Comparison of ENCODE assay signal across 8 cellular contexts in the genomic region with DNA sequence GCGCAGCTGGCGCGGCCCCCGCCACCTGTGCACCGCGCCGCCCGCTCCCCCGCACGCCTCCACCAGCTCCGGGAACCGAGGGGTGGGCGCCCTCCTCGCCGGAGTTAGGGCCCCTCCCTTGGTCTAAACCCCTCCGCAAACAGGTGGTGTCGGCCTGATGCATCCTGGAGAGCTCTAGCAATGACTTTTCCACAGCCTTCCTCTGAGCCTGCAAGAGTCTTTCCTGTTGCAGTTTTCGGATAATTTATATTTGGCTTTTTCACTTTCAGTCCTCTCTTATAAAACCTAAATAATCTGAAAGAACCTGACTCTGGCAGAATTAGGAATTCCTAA. TPM values are rescaled to one million over a fixed set of nuclear protein-coding genes. Genes with fewer than 3 reads are reported as not detected.
DNase-seq lines count a peak whose midpoint lies in the region; ATAC-seq and TF ChIP-seq lines count a peak whose summit lies in the region.

No MANE protein-coding gene starts in this region.

- no peak for TF ChIP-seq RAD21 in SK-N-SH (IDR thresholded peaks at IDR 0.05; ENCODE audit: low read length)

- peak overlapping the region; percentile 60 to 69 for H3K4me3 ChIP-seq in SK-N-SH (ENCODE audit: low read depth in 2 of 2, low read length in 1 of 2)
- H3K4me3 ChIP-seq in WI38 (ENCODE audit: low read depth, low read length), result peak overlapping the region; percentile 56
- H3K4me3 ChIP-seq in iPS-11a (ENCODE audit: low read depth, low read length), result peak overlapping the region; percentile 64
- peak overlapping the region; percentile 57 to 82 (median 67) for H3K4me3 ChIP-seq in stomach

- intact Hi-C loops in stomach (cut with DNase I; ENCODE audit: low total_unique reads), result no loop called here

- H3K79me2 ChIP-seq in SK-N-SH (ENCODE audit: insufficient read depth), result no peaks in the 10 kb centered on the region

- DNase-seq in SK-N-SH, result no peak
- DNase-seq in stomach, result no peak
- no peak for DNase-seq in effector CD4-positive, alpha-beta T cell
- DNase-seq in NCI-H2107 (lab: John Stamatoyannopoulos, UW), result no peak

- no peak overlapping the region for H3K27ac ChIP-seq in SK-N-SH (ENCODE audit: low read depth in 2 of 2, low read length in 1 of 2)
- peak overlapping the region in 2 of 5 donors; percentile 45 to 54 for H3K27ac ChIP-seq in stomach

- POLR2A ChIA-PET in SK-N-SH (lab: Yijun Ruan, JAX), result interaction anchor here (1.0 to 1.4 kb wide), 4 partner anchors 15 to 152 kb away, joined by 3 to 4 read pairs (median 4); no protein-coding TSS in a partner anchor

- CTCF ChIA-PET in SK-N-SH (lab: Yijun Ruan, JAX), result interaction anchor here (0.6 to 12.0 kb wide), 54 partner anchors 8 to 645 kb away, joined by 3 to 432 read pairs (median 5); no protein-coding TSS in a partner anchor

- H3F3A ChIP-seq in SK-N-SH (replicated peaks; ENCODE audit: insufficient read depth), result no peaks in the 10 kb centered on the region

- H3K9me2 ChIP-seq in SK-N-SH, result no peaks in the 10 kb centered on the region

- no peaks in the 10 kb centered on the region for H4K20me1 ChIP-seq in SK-N-SH (ENCODE audit: insufficient read depth)

- H3K27me3 ChIP-seq in SK-N-SH (ENCODE audit: insufficient read depth) (peaks cover 27% of the 10 kb centered on the region), stomach (peaks cover 0 to 56% (median 29%) of the 10 kb centered on the region in 3 donors)

- H3K9ac ChIP-seq in SK-N-SH, result no peak overlapping the region

- 0 out of 2 replicates have a peak overlapping the region, but pooled peaks have one; percentile 46 for H2AFZ ChIP-seq in SK-N-SH (ENCODE audit: low read depth)

- TF ChIP-seq EP300 in SK-N-SH (IDR thresholded peaks at IDR 0.05; ENCODE audit: borderline replicate concordance in 1 of 2, low read depth in 1 of 2, low read length in 1 of 2), result no peak
- TF ChIP-seq EP300 in stomach (IDR thresholded peaks at IDR 0.05), result no peak

- no peak; the same call in 2 of the 3 replicates for ATAC-seq in SK-N-SH treated with all-trans-retinoic acid at 6 μM for 48 hours
- ATAC-seq in GM21515 (IDR thresholded peaks at IDR 0.05; ENCODE audit: unreplicated experiment), result no peak

- no peak for TF ChIP-seq POLR2A in stomach (IDR thresholded peaks at IDR 0.05)

- H3K4me1 ChIP-seq in SK-N-SH (ENCODE audit: control insufficient read depth in 1 of 2, insufficient read depth in 2 of 2, low read depth in 1 of 2, low read length in 1 of 2) (no peaks in the 10 kb centered on the region; a peak in 1 of 4 replicates), stomach (peaks cover 0 to 19% (median 12%) of the 10 kb centered on the region in 4 donors)

- peak overlapping the region; percentile 97 for H3K4me2 ChIP-seq in SK-N-SH

- TF ChIP-seq CTCF in SK-N-SH (IDR thresholded peaks at IDR 0.05) (peak; percentile 27; the same call in 1 of the 2 replicates), WI38 (IDR thresholded peaks at IDR 0.05; ENCODE audit: low read depth, low read length) (no peak), stomach (IDR thresholded peaks at IDR 0.05) (peak in 2 of 7 experiments; percentile 31 to 44)

- WGBS in SK-N-SH (ENCODE audit: low lambda C conversion rate), result 3% methylated on average over 8 of the region's 18 CpGs
- 1 to 5% (median 2%) methylated on average over 5 to 18 of the region's 18 CpGs for WGBS in stomach, 5 donors

- H3K9me3 ChIP-seq in SK-N-SH (no peaks in the 10 kb centered on the region), stomach (peaks cover 0 to under 1% (median under 1%) of the 10 kb centered on the region in 4 donors)

- H3K36me3 ChIP-seq in SK-N-SH (replicated peaks in 1 of 2; ENCODE audit: control insufficient read depth in 1 of 2, insufficient read depth in 2 of 2, low read length in 1 of 2) (no peaks in the 10 kb centered on the region), stomach (no peaks in the 10 kb centered on the region)

TF ChIP-seq in SK-N-SH, 30 proteins besides CTCF, POLR2A, EP300 and RAD21:
- TF ChIP-seq GABPA (IDR thresholded peaks at IDR 0.05; ENCODE audit: low read depth), result no peak
- no peak for TF ChIP-seq TEAD4 (IDR thresholded peaks at IDR 0.05; ENCODE audit: borderline replicate concordance, insufficient read depth)
- TF ChIP-seq CHD2 (IDR thresholded peaks at IDR 0.05; ENCODE audit: low read length, partially characterized antibody), result no peak
- TF ChIP-seq NFIC (IDR thresholded peaks at IDR 0.05; ENCODE audit: borderline replicate concordance), result no peak
- TF ChIP-seq JUND (IDR thresholded peaks at IDR 0.05), result no peak
- no peak for TF ChIP-seq GATA2 (CRISPR knock-in tag; IDR thresholded peaks at IDR 0.05)
- no peak for TF ChIP-seq FOXJ3 (CRISPR knock-in tag; IDR thresholded peaks at IDR 0.05)
- TF ChIP-seq RFX5 (IDR thresholded peaks at IDR 0.05; ENCODE audit: low read length), result no peak
- TF ChIP-seq ELF1 (IDR thresholded peaks at IDR 0.05), result no peak
- TF ChIP-seq, protein P1, sequence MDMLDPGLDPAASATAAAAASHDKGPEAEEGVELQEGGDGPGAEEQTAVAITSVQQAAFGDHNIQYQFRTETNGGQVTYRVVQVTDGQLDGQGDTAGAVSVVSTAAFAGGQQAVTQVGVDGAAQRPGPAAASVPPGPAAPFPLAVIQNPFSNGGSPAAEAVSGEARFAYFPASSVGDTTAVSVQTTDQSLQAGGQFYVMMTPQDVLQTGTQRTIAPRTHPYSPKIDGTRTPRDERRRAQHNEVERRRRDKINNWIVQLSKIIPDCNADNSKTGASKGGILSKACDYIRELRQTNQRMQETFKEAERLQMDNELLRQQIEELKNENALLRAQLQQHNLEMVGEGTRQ (IDR thresholded peaks at IDR 0.05; ENCODE audit: borderline replicate concordance, low read depth, low read length), result no peak

TF ChIP-seq in SK-N-SH treated with all-trans-retinoic acid at 6 μM for 48 hours, 23 proteins besides CTCF, POLR2A, EP300 and RAD21:
- TF ChIP-seq ISL1 (CRISPR knock-in tag; IDR thresholded peaks at IDR 0.05) (no peak), ZNF8 (CRISPR knock-in tag; IDR thresholded peaks at IDR 0.05) (no peak), SNAI2 (CRISPR knock-in tag; IDR thresholded peaks at IDR 0.05) (no peak), ZNF70 (CRISPR knock-in tag; IDR thresholded peaks at IDR 0.05) (no peak), PPARA (CRISPR knock-in tag; IDR thresholded peaks at IDR 0.05; ENCODE audit: borderline replicate concordance) (no peak), ZC3H10 (CRISPR knock-in tag; IDR thresholded peaks at IDR 0.05) (no peak), BACH2 (CRISPR knock-in tag; IDR thresholded peaks at IDR 0.05; ENCODE audit: borderline replicate concordance) (no peak), ESRRG (CRISPR knock-in tag; IDR thresholded peaks at IDR 0.05) (no peak), ZFP3 (CRISPR knock-in tag; IDR thresholded peaks at IDR 0.05) (no peak), TCF4 (CRISPR knock-in tag; IDR thresholded peaks at IDR 0.05; ENCODE audit: borderline replicate concordance) (no peak), ZNF565 (CRISPR knock-in tag; conservative IDR thresholded peaks at IDR 0.05; ENCODE audit: low read depth) (no peak), GLIS3 (CRISPR knock-in tag; IDR thresholded peaks at IDR 0.05) (no peak), OSR1 (CRISPR knock-in tag; IDR thresholded peaks at IDR 0.05) (no peak), RARB (CRISPR knock-in tag; IDR thresholded peaks at IDR 0.05) (no peak)
- TF ChIP-seq, protein P2, sequence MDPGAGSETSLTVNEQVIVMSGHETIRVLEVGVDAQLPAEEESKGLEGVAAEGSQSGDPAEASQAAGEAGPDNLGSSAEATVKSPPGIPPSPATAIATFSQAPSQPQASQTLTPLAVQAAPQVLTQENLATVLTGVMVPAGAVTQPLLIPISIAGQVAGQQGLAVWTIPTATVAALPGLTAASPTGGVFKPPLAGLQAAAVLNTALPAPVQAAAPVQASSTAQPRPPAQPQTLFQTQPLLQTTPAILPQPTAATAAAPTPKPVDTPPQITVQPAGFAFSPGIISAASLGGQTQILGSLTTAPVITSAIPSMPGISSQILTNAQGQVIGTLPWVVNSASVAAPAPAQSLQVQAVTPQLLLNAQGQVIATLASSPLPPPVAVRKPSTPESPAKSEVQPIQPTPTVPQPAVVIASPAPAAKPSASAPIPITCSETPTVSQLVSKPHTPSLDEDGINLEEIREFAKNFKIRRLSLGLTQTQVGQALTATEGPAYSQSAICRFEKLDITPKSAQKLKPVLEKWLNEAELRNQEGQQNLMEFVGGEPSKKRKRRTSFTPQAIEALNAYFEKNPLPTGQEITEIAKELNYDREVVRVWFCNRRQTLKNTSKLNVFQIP (CRISPR knock-in tag; IDR thresholded peaks at IDR 0.05; ENCODE audit: borderline replicate concordance, low read depth), result no peak
- TF ChIP-seq, protein P3, sequence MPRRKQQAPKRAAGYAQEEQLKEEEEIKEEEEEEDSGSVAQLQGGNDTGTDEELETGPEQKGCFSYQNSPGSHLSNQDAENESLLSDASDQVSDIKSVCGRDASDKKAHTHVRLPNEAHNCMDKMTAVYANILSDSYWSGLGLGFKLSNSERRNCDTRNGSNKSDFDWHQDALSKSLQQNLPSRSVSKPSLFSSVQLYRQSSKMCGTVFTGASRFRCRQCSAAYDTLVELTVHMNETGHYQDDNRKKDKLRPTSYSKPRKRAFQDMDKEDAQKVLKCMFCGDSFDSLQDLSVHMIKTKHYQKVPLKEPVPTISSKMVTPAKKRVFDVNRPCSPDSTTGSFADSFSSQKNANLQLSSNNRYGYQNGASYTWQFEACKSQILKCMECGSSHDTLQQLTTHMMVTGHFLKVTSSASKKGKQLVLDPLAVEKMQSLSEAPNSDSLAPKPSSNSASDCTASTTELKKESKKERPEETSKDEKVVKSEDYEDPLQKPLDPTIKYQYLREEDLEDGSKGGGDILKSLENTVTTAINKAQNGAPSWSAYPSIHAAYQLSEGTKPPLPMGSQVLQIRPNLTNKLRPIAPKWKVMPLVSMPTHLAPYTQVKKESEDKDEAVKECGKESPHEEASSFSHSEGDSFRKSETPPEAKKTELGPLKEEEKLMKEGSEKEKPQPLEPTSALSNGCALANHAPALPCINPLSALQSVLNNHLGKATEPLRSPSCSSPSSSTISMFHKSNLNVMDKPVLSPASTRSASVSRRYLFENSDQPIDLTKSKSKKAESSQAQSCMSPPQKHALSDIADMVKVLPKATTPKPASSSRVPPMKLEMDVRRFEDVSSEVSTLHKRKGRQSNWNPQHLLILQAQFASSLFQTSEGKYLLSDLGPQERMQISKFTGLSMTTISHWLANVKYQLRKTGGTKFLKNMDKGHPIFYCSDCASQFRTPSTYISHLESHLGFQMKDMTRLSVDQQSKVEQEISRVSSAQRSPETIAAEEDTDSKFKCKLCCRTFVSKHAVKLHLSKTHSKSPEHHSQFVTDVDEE (CRISPR knock-in tag; IDR thresholded peaks at IDR 0.05), result no peak

RNA-seq across cellular contexts. Expression of a gene that starts 0.3 kb away (rescaled TPM):
- polyA plus RNA-seq in SK-N-SH (2012; rRNA removed) (0.07 and 0.08 TPM in 2 replicates), stomach (under 1 TPM in 1 of 3 donors, not detected in 2; 0.55 TPM)
- 0.08 and 0.13 TPM in 2 replicates for polyA plus RNA-seq in SK-N-SH (2012; cell fraction: cytosol; rRNA removed)
- 0.15 and 0.27 TPM in 2 replicates for polyA plus RNA-seq in SK-N-SH (2012; cell fraction: nucleus; rRNA removed)
- total RNA-seq in stomach, result 10 to 100 TPM in 1 of 5 donors, 1 to 10 TPM in 1, under 1 TPM in 1, not detected in 2; 0.58 to 77.7 (median 9.5) TPM
